In genomic region chr17:2391597-2392251, GRCh38 we compare ENCODE assay signal across 9 cellular contexts. TPM values are rescaled to one million over a fixed set of nuclear protein-coding genes. Genes with fewer than 3 reads are reported as not detected.
A peak's percentile ranks its signal among the peaks of the same experiment; 100 is the strongest.
DNase-seq lines count a peak whose midpoint lies in the region; ATAC-seq, FAIRE-seq and TF ChIP-seq lines count a peak whose summit lies in the region.
"Had no signal": no experiment of that assay in that cellular context is flagged by ENCODE, and none has a peak within 500 bp of the region (broad histone marks: within the 10 kb centered on the region; RNA-seq: fewer than 3 reads in every experiment).

No MANE protein-coding gene starts in this region.

- H3K4me1 ChIP-seq in right atrium auricular region (peaks cover 0 to 55% of the 10 kb centered on the region in 2 donors), mucosa of rectum (ENCODE audit: control insufficient read depth in 2 of 2, insufficient read depth in 2 of 2, low read length in 2 of 2) (peaks cover 44 to 47% of the 10 kb centered on the region in 2 donors), vagina (peaks cover 56% of the 10 kb centered on the region)

- DNase-seq in right atrium auricular region (ENCODE audit: low spot score) (no peak), Right ventricle myocardium superior (no peak), brain microvascular endothelial cell (no peak), vagina (ENCODE audit: extremely low spot score in 2 of 2) (no peak), left colon (no peak), GM12892 (ENCODE audit: insufficient read length) (no peak), omental fat pad (ENCODE audit: low spot score) (no peak)

- no peaks in the 10 kb centered on the region for H3K27me3 ChIP-seq in right atrium auricular region
- H3K27me3 ChIP-seq in brain microvascular endothelial cell (replicated peaks): no peaks in the 10 kb centered on the region
- H3K27me3 ChIP-seq in mucosa of rectum (ENCODE audit: control insufficient read depth in 2 of 2, insufficient read depth in 2 of 2, low read length in 2 of 2): no peaks in the 10 kb centered on the region
- no peaks in the 10 kb centered on the region for H3K27me3 ChIP-seq in vagina

- ATAC-seq in Right ventricle myocardium superior (ENCODE audit: poor library complexity) (no peak), left colon (no peak), omental fat pad (ENCODE audit: low FRiP score) (no peak)

- H3K9me3 ChIP-seq in right atrium auricular region (no peaks in the 10 kb centered on the region), mucosa of rectum (ENCODE audit: control insufficient read depth in 2 of 2, low read length in 2 of 2) (no peaks in the 10 kb centered on the region), vagina (no peaks in the 10 kb centered on the region)

- H3K4me3 ChIP-seq in right atrium auricular region (peak overlapping the region in 1 of 2 donors; percentile 84), brain microvascular endothelial cell (ENCODE audit: low read depth, low read length) (peak overlapping the region; percentile 55), mucosa of rectum (ENCODE audit: low read length in 2 of 2) (peak overlapping the region; percentile 61 to 81), vagina (peak overlapping the region; percentile 81 to 97)

- intact Hi-C loops in Right ventricle myocardium superior (cut with DNase I): no loop called here
- intact Hi-C loops in vagina (cut with DNase I): loop anchor here (10.0 kb wide), 1 partner anchor 337 kb away; the partner anchor contains the start of gene HIC1
- intact Hi-C loops in left colon (cut with DNase I, micrococcal nuclease): no loop called here

- no peak for FAIRE-seq in GM12892 (lab: Jason Lieb, UNC)
- FAIRE-seq: endometrium had no signal

- H3K27ac ChIP-seq in right atrium auricular region: peak overlapping the region; percentile 99 to 100
- peak overlapping the region; percentile 99 for H3K27ac ChIP-seq in brain microvascular endothelial cell
- H3K27ac ChIP-seq in mucosa of rectum (ENCODE audit: low read depth in 2 of 2, low read length in 2 of 2): peak overlapping the region; percentile 62 to 88
- peak overlapping the region; percentile 99 for H3K27ac ChIP-seq in vagina

- peak overlapping the region; percentile 58 to 74 for H3K9ac ChIP-seq in mucosa of rectum (ENCODE audit: low read depth in 1 of 2, low read length in 2 of 2)

- peaks cover 12% of the 10 kb centered on the region for H3K36me3 ChIP-seq in right atrium auricular region
- peaks cover 5% of the 10 kb centered on the region for H3K36me3 ChIP-seq in brain microvascular endothelial cell (replicated peaks)
- H3K36me3 ChIP-seq in mucosa of rectum (ENCODE audit: control insufficient read depth in 2 of 2, insufficient read depth in 2 of 2, low read length in 2 of 2): peaks cover 7 to 10% of the 10 kb centered on the region in 2 donors
- peaks cover 0 to 15% of the 10 kb centered on the region in 2 donors for H3K36me3 ChIP-seq in vagina

- in situ Hi-C loops in brain microvascular endothelial cell (cut with HindIII; ENCODE audit: low pct_ligation_motif_present, low sequenced_read_pairs): no loop called here

- no peak for TF ChIP-seq CTCF in right atrium auricular region (IDR thresholded peaks at IDR 0.05)
- TF ChIP-seq CTCF in brain microvascular endothelial cell (IDR thresholded peaks at IDR 0.05; ENCODE audit: low read depth, low read length, missing control alignments): no peak
- no peak for TF ChIP-seq CTCF in vagina (IDR thresholded peaks at IDR 0.05)
- no peak for TF ChIP-seq CTCF in omental fat pad (IDR thresholded peaks at IDR 0.05)

- no peak for TF ChIP-seq POLR2A in vagina (IDR thresholded peaks at IDR 0.05)
- TF ChIP-seq POLR2A in GM12892 (IDR thresholded peaks at IDR 0.05; ENCODE audit: low read depth, low read length): no peak

RNA-seq across cellular contexts. Expression of gene MNT, which starts 9.1 kb away (rescaled TPM):
- total RNA-seq in right atrium auricular region: 1 to 10 TPM; 3.7 to 7.7 TPM
- 10.1 TPM for total RNA-seq in Right ventricle myocardium superior
- total RNA-seq in vagina: 28.5 TPM
- 10 to 100 TPM; 22.3 to 25.6 TPM for total RNA-seq in left colon
- polyA plus RNA-seq in GM12892 (2012; ENCODE audit: missing spikeins): 4.7 TPM
- total RNA-seq in omental fat pad: 10 to 100 TPM; 11.9 to 23.2 (median 18.5) TPM

RNA-seq across cellular contexts. Expression of gene SGSM2, which starts 54.4 kb away (rescaled TPM):
- 10 to 100 TPM; 20.9 to 31.4 TPM for total RNA-seq in right atrium auricular region
- 23.0 TPM for total RNA-seq in Right ventricle myocardium superior
- total RNA-seq in vagina: 60.2 TPM
- total RNA-seq in left colon: 10 to 100 TPM; 29.6 to 35.3 TPM
- polyA plus RNA-seq in GM12892 (2012; ENCODE audit: missing spikeins): 31.4 TPM
- 10 to 100 TPM; 30.8 to 50.7 (median 39.8) TPM for total RNA-seq in omental fat pad

RNA-seq across cellular contexts. Expression of gene TSR1, which starts 55.5 kb away (rescaled TPM):
- total RNA-seq in right atrium auricular region: 10 to 100 TPM; 22.5 to 25.9 TPM
- 19.4 TPM for total RNA-seq in Right ventricle myocardium superior
- total RNA-seq in vagina: 17.7 TPM
- 10 to 100 TPM; 11.8 to 16.4 TPM for total RNA-seq in left colon
- 38.5 TPM for polyA plus RNA-seq in GM12892 (2012; ENCODE audit: missing spikeins)
- total RNA-seq in omental fat pad: 100 to 1,000 TPM in 1 of 4 donors, 10 to 100 TPM in 3; 31.6 to 124 (median 40.8) TPM
